ENCODE assay signal across 18 cellular contexts in genomic region chr1:51280321-51281096, GRCh38. TPM values are rescaled to one million over a fixed set of nuclear protein-coding genes. Genes with fewer than 3 reads are reported as not detected.
"Had no signal": no experiment of that assay in that cellular context is flagged by ENCODE, and none has a peak within 500 bp of the region (broad histone marks: within the 10 kb centered on the region; RNA-seq: fewer than 3 reads in every experiment).

No MANE protein-coding gene starts in this region.

- H3K4me1 ChIP-seq: vagina had no signal

- H3K4me3 ChIP-seq: colonic mucosa, mucosa of descending colon, testis, vagina had no signal

- H3K27me3 ChIP-seq: colonic mucosa, neutrophil, testis, vagina had no signal

- ATAC-seq: mucosa of descending colon; naive thymus-derived CD8-positive, alpha-beta T cell had no signal

- H3K9me3 ChIP-seq: colonic mucosa, mucosa of descending colon, neutrophil, testis, vagina had no signal

- H3K4me1 Mint-ChIP-seq: naive thymus-derived CD8-positive, alpha-beta T cell had no signal

- H3K9me3 Mint-ChIP-seq: activated CD4-positive, alpha-beta memory T cell treated with anti-CD3 and anti-CD28 coated beads, Interleukin-2, amount 10 ng/mL, durations not matched to agents 7 days and 5 days; naive thymus-derived CD8-positive, alpha-beta T cell; stimulated activated naive CD8-positive, alpha-beta T cell treated with anti-CD3 and anti-CD28 coated beads, Interleukin-15, Interleukin-2, amounts not matched to agents 100 ng/mL and 50 ng/mL, for 24 hours; T-helper 1 cell treated with Interleukin-12 subunit alpha and Interleukin-12 subunit beta and Interleukin-4 antibody, amounts not matched to agents 30 μg/mL and 1 μg/mL, for 36 hours had no signal

- H3K36me3 ChIP-seq: colonic mucosa had no signal

- H3K27ac Mint-ChIP-seq: activated CD4-positive, alpha-beta memory T cell treated with anti-CD3 and anti-CD28 coated beads, Interleukin-2, amount 10 ng/mL, durations not matched to agents 7 days and 5 days; stimulated activated naive CD8-positive, alpha-beta T cell treated with anti-CD3 and anti-CD28 coated beads, Interleukin-15, Interleukin-2, amounts not matched to agents 100 ng/mL and 50 ng/mL, for 24 hours; T-helper 1 cell treated with Interleukin-12 subunit alpha and Interleukin-12 subunit beta and Interleukin-4 antibody, amounts not matched to agents 30 μg/mL and 1 μg/mL, for 36 hours had no signal

- H3K27ac ChIP-seq: colonic mucosa, neutrophil, testis, vagina had no signal

- DNase-seq: activated CD4-positive, alpha-beta memory T cell treated with anti-CD3 and anti-CD28 coated beads, Interleukin-2, amount 10 ng/mL, durations not matched to agents 7 days and 5 days; activated CD4-positive, alpha-beta T cell treated with anti-CD3 and anti-CD28 coated beads for 1 hour; activated CD8-positive, alpha-beta memory T cell treated with anti-CD3 and anti-CD28 coated beads, Interleukin-2, amount 50 U/mL, for 48 hours; activated naive CD4-positive, alpha-beta T cell; caudate nucleus; colonic mucosa; effector CD4-positive, alpha-beta T cell; hippocampal formation; kidney glomerular epithelial cell; mucosa of descending colon; naive thymus-derived CD8-positive, alpha-beta T cell; stimulated activated CD4-positive, alpha-beta T cell treated with anti-CD3 and anti-CD28 coated beads, Interleukin-12 subunit alpha, Interleukin-12 subunit beta, amount 100 ng/mL, for 4 hours; stimulated activated CD4-positive, alpha-beta T cell treated with anti-CD3 and anti-CD28 coated beads, Interleukin-2, amount 100 ng/mL, for 48 hours; testis had no signal

- H3K4me3 Mint-ChIP-seq: activated CD4-positive, alpha-beta memory T cell treated with anti-CD3 and anti-CD28 coated beads, Interleukin-2, amount 10 ng/mL, durations not matched to agents 7 days and 5 days; naive thymus-derived CD8-positive, alpha-beta T cell; stimulated activated naive CD8-positive, alpha-beta T cell treated with anti-CD3 and anti-CD28 coated beads, Interleukin-15, Interleukin-2, amounts not matched to agents 100 ng/mL and 50 ng/mL, for 24 hours; T-helper 1 cell treated with Interleukin-12 subunit alpha and Interleukin-12 subunit beta and Interleukin-4 antibody, amounts not matched to agents 30 μg/mL and 1 μg/mL, for 36 hours had no signal

RNA-seq across cellular contexts. Expression of gene TTC39A, which starts 49.9 kb away (rescaled TPM):
- total RNA-seq: activated CD4-positive, alpha-beta memory T cell treated with anti-CD3 and anti-CD28 coated beads, Interleukin-2, amount 10 ng/mL, durations not matched to agents 7 days and 5 days; naive thymus-derived CD8-positive, alpha-beta T cell had no signal
